In the genomic region with DNA sequence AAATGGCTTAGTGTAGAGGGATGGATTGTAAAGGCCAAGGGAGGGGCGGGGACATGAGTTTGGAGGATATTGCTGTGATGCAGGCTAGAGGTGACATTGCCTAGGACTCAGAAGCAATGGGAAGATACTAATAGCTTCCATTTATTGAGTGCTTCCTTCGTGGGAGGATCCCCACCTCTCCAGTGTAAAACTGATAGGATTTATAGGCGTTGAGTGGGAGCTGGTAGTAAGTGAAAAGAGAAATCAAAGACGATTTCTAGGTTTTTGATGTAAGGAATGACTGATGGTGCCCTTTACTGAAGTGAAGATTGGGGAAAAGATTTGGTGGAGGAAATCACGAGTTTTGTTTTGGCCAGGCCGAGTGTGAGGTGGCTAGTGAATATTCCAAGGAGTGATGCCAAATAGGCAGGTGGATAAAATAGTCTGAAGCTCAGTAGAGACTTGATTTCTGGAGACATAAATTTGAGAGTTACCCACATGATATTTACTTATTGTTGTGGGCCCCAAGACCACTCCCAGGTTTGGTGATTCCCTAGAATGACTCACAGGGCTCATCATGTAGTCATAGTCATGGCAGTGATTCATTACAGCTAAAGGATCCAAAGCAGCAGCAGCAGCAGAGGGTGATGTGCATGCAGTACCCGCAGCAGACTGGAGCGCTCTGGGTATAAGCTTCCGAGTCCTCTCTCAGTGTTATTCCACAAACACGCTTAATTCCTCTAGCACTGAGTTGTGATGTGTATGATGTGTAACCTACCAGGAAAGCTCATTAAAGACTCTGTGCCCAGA, we compare ENCODE assay signal across 10 cellular contexts. TPM values are rescaled to one million over a fixed set of nuclear protein-coding genes. Genes with fewer than 3 reads are reported as not detected.
DNase-seq lines count a peak whose midpoint lies in the region; ATAC-seq and TF ChIP-seq lines count a peak whose summit lies in the region.
"Had no signal": no experiment of that assay in that cellular context is flagged by ENCODE, and none has a peak within 500 bp of the region (broad histone marks: within the 10 kb centered on the region; RNA-seq: fewer than 3 reads in every experiment).

No MANE protein-coding gene starts in this region.

- H3K4me3 ChIP-seq in brain microvascular endothelial cell (ENCODE audit: low read depth, low read length) (no peak overlapping the region), Caco-2 (ENCODE audit: low read depth, low read length) (no peak overlapping the region), tibial artery (no peak overlapping the region)

- no peak overlapping the region for H3K4me3 Mint-ChIP-seq in nephron progenitor cell
- H3K4me3 Mint-ChIP-seq in Caco-2 (ENCODE audit: unreplicated experiment): no peak overlapping the region

- H3K9me3 Mint-ChIP-seq in nephron progenitor cell (no peaks in the 10 kb centered on the region), Caco-2 (ENCODE audit: unreplicated experiment) (no peaks in the 10 kb centered on the region)

- peaks cover 27% of the 10 kb centered on the region for H3K4me1 Mint-ChIP-seq in nephron progenitor cell
- peaks cover 23% of the 10 kb centered on the region for H3K4me1 Mint-ChIP-seq in Caco-2 (ENCODE audit: low read depth, unreplicated experiment)

- peak; percentile 52 for TF ChIP-seq CTCF in brain microvascular endothelial cell (IDR thresholded peaks at IDR 0.05; ENCODE audit: low read depth, low read length, missing control alignments)
- TF ChIP-seq CTCF in nephron progenitor cell (IDR thresholded peaks at IDR 0.05): no peak
- no peak for TF ChIP-seq CTCF in Caco-2 (IDR thresholded peaks at IDR 0.05; ENCODE audit: insufficient read depth in 1 of 2, low read depth in 1 of 2, low read length in 1 of 2, severe bottlenecking in 1 of 2, unreplicated experiment in 1 of 2)
- TF ChIP-seq CTCF in tibial artery (IDR thresholded peaks at IDR 0.05): no peak

- CTCF ChIA-PET in Caco-2 (lab: Charles Lee): interaction anchor here (0.5 to 1.0 kb wide), 2 partner anchors 14 to 849 kb away, joined by 7 to 9 read pairs; no protein-coding TSS in a partner anchor

- DNase-seq in AG20443 (ENCODE audit: low spot score): peak; percentile 81
- DNase-seq in NCI-H226: peak; percentile 66
- peak; percentile 94 for DNase-seq in brain microvascular endothelial cell
- DNase-seq in nephron progenitor cell: no peak
- no peak for DNase-seq in KG1 (lab: John Stamatoyannopoulos, UW)
- DNase-seq in Caco-2: no peak
- DNase-seq in tibial artery: no peak
- DNase-seq: activated gamma-delta T cell treated with Interleukin-2 at 50 U/mL for 16 hours, right cardiac atrium had no signal

- H3K27ac Mint-ChIP-seq in nephron progenitor cell (peak overlapping the region; percentile 85), Caco-2 (ENCODE audit: unreplicated experiment) (no peak overlapping the region)

- H3K27me3 Mint-ChIP-seq in nephron progenitor cell (ENCODE audit: low read depth, poor library complexity): no peaks in the 10 kb centered on the region
- no peaks in the 10 kb centered on the region for H3K27me3 Mint-ChIP-seq in Caco-2 (ENCODE audit: insufficient read depth, unreplicated experiment)

- H3K27me3 ChIP-seq in brain microvascular endothelial cell (replicated peaks): no peaks in the 10 kb centered on the region
- no peaks in the 10 kb centered on the region for H3K27me3 ChIP-seq in Caco-2 (replicated peaks; ENCODE audit: control insufficient read depth, insufficient read depth, low read length)
- H3K27me3 ChIP-seq in tibial artery: no peaks in the 10 kb centered on the region

- POLR2A ChIA-PET in Caco-2 (lab: Charles Lee): interaction anchor here (2.3 kb wide), 1 partner anchor 10 kb away, joined by 10 read pairs; a partner anchor contains a TSS

- BruUV-seq in Caco-2 (replicated peaks; lab: Mats Ljungman, UMichigan): no TSS peak

- no peak for ATAC-seq in HG02642 (IDR thresholded peaks at IDR 0.05; ENCODE audit: poor library complexity, unreplicated experiment)

- H3K4me1 ChIP-seq in Caco-2 (0 out of 2 replicates have a peak, but pooled peaks cover 8% of the 10 kb centered on the region), tibial artery (peaks cover 0 to 9% (median 0%) of the 10 kb centered on the region in 4 donors)

- intact Hi-C loops in Caco-2 (cut with micrococcal nuclease; ENCODE audit: unreplicated experiment): no loop called here
- intact Hi-C loops in tibial artery (cut with DNase I; ENCODE audit: low total_unique reads): no loop called here

- H3K27ac ChIP-seq in brain microvascular endothelial cell (peak overlapping the region; percentile 63), tibial artery (no peak overlapping the region)

- in situ Hi-C loops in brain microvascular endothelial cell (cut with HindIII; ENCODE audit: low pct_ligation_motif_present, low sequenced_read_pairs): no loop called here

- H3K36me3 Mint-ChIP-seq in nephron progenitor cell (ENCODE audit: low read depth) (peaks cover 44% of the 10 kb centered on the region), Caco-2 (ENCODE audit: insufficient read depth, unreplicated experiment) (peaks cover 69% of the 10 kb centered on the region)

- H3K36me3 ChIP-seq in brain microvascular endothelial cell (replicated peaks): peaks cover 18% of the 10 kb centered on the region
- H3K36me3 ChIP-seq in Caco-2 (ENCODE audit: control insufficient read depth, insufficient read depth, low read length): peaks cover 4% of the 10 kb centered on the region; the same call in 1 of the 2 replicates
- H3K36me3 ChIP-seq in tibial artery: peaks cover 15 to 59% (median 44%) of the 10 kb centered on the region in 3 donors

- H3K9me3 ChIP-seq in Caco-2: no peaks in the 10 kb centered on the region
- H3K9me3 ChIP-seq in tibial artery: no peaks in the 10 kb centered on the region

RNA-seq across cellular contexts. Expression of a gene that starts 10.2 kb away (rescaled TPM):
- 102 and 112 TPM in 2 replicates for total RNA-seq in Caco-2 (2022)

RNA-seq across cellular contexts. Expression of a gene that starts 10.4 kb away (rescaled TPM):
- 59.2 and 62.3 TPM in 2 replicates for total RNA-seq in Caco-2 (2022)

Comparison
In these comparisons a context has a peak if more than half of its experiments do, and no peak if none do; other contexts are left out.
1. DNase-seq: peak in AG20443 (single experiment), NCI-H226 (single experiment) and brain microvascular endothelial cell (single experiment); none in nephron progenitor cell (single experiment), KG1 (single experiment), Caco-2 (0 of 2) and tibial artery (0 of 2).